In genomic region chr14:69460093-69460701, GRCh38 we compare ENCODE assay signal across 7 cellular contexts. TPM values are rescaled to one million over a fixed set of nuclear protein-coding genes. Genes with fewer than 3 reads are reported as not detected.
DNase-seq lines count a peak whose midpoint lies in the region; ATAC-seq and TF ChIP-seq lines count a peak whose summit lies in the region.

No MANE protein-coding gene starts in this region.

- POLR2A ChIA-PET in activated naive CD8-positive, alpha-beta T cell treated with anti-CD3 and anti-CD28 coated beads, Interleukin-2, amount 10 ng/mL, durations not matched to agents 7 days and 5 days (lab: Charles Lee) = interaction anchor here (1.0 to 1.4 kb wide), 2 partner anchors 62 to 217 kb away, joined by 4 to 5 read pairs; partner anchors contain the start of genes ERH and SLC39A9

- no peaks in the 10 kb centered on the region for H3K9me3 Mint-ChIP-seq in activated naive CD8-positive, alpha-beta T cell treated with anti-CD3 and anti-CD28 coated beads, Interleukin-2, amount 10 ng/mL, durations not matched to agents 7 days and 5 days

- peak; percentile 60 for ATAC-seq in activated naive CD8-positive, alpha-beta T cell treated with anti-CD3 and anti-CD28 coated beads, Interleukin-2, amount 10 ng/mL, durations not matched to agents 7 days and 5 days (ENCODE audit: low read depth)
- no peak for ATAC-seq in HG02610 (IDR thresholded peaks at IDR 0.05; ENCODE audit: unreplicated experiment)

- H3K4me3 Mint-ChIP-seq in activated naive CD8-positive, alpha-beta T cell treated with anti-CD3 and anti-CD28 coated beads, Interleukin-2, amount 10 ng/mL, durations not matched to agents 7 days and 5 days = no peak overlapping the region

- H3K27ac Mint-ChIP-seq in activated naive CD8-positive, alpha-beta T cell treated with anti-CD3 and anti-CD28 coated beads, Interleukin-2, amount 10 ng/mL, durations not matched to agents 7 days and 5 days = no peak overlapping the region

- DNase-seq in MV-4-11 (lab: John Stamatoyannopoulos, UW) (peak; percentile 91), SK-N-DZ (ENCODE audit: low spot score) (peak; percentile 54), head of caudate nucleus (peak; percentile 16 to 84 (median 66)), pulmonary artery endothelial cell (ENCODE audit: low read depth, low spot score) (peak; percentile 77)
- peak; percentile 39 for DNase-seq in activated naive CD8-positive, alpha-beta T cell treated with anti-CD3 and anti-CD28 coated beads, Interleukin-2, amount 10 ng/mL, durations not matched to agents 7 days and 5 days

- no peaks in the 10 kb centered on the region for H3K27me3 Mint-ChIP-seq in activated naive CD8-positive, alpha-beta T cell treated with anti-CD3 and anti-CD28 coated beads, Interleukin-2, amount 10 ng/mL, durations not matched to agents 7 days and 5 days

- H3K4me1 Mint-ChIP-seq in activated naive CD8-positive, alpha-beta T cell treated with anti-CD3 and anti-CD28 coated beads, Interleukin-2, amount 10 ng/mL, durations not matched to agents 7 days and 5 days = no peaks in the 10 kb centered on the region

- intact Hi-C loops in head of caudate nucleus (cut with DNase I) = loop anchor here (2.0 kb wide), 1 partner anchor 217 kb away; no protein-coding TSS in a partner anchor

- TF ChIP-seq CTCF in GM12873 (IDR thresholded peaks at IDR 0.05; ENCODE audit: insufficient read depth, low read depth, low read length, missing control alignments) = peak; percentile 70

- peaks cover 1% of the 10 kb centered on the region for H3K36me3 Mint-ChIP-seq in activated naive CD8-positive, alpha-beta T cell treated with anti-CD3 and anti-CD28 coated beads, Interleukin-2, amount 10 ng/mL, durations not matched to agents 7 days and 5 days

RNA-seq across cellular contexts. Expression of gene PLEKHD1, which starts 24.3 kb away (rescaled TPM):
- 0.10 and 0.12 TPM in 2 replicates for polyA plus RNA-seq in SK-N-DZ (2014; cell fraction: cytosol; rRNA removed)
- polyA plus RNA-seq in SK-N-DZ (2014; cell fraction: nucleus; rRNA removed) = not detected in 2 replicates
- under 1 TPM; 0.08 to 0.11 TPM for total RNA-seq in activated naive CD8-positive, alpha-beta T cell treated with anti-CD3 and anti-CD28 coated beads, Interleukin-2, amount 10 ng/mL, durations not matched to agents 7 days and 5 days
- total RNA-seq in pulmonary artery endothelial cell = under 0.01 and 0.04 TPM in 2 replicates

Comparison
In these comparisons a context has a peak if more than half of its experiments do, and no peak if none do; other contexts are left out.
1. DNase-seq: peak in every context shown above with its lines; median percentile 91 in MV-4-11; 77 in pulmonary artery endothelial cell; 66 in head of caudate nucleus; 54 in SK-N-DZ; 39 in activated naive CD8-positive, alpha-beta T cell treated with anti-CD3 and anti-CD28 coated beads, Interleukin-2, amount 10 ng/mL, durations not matched to agents 7 days and 5 days.